In the genomic region with DNA sequence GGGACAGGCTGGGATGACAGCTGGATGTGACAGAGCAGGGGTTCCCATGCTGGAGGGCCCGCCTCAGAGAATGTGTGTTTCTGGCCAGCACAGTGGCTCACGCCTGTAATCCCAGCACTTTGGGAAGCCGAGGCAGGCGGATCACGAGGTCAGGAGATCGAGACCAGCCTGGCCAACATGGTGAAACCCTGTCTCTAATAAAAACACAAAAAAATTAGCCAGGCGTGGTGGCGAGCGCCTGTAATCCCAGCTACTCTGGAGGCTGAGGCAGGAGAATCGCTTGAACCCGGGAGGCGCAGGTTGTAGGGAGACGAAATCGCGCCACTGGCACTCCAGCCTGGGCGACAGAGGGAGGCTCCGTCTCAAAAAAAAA, we compare ENCODE assay signal across 8 cellular contexts.
DNase-seq lines count a peak whose midpoint lies in the region; ATAC-seq, FAIRE-seq and TF ChIP-seq lines count a peak whose summit lies in the region.
"Not testable (repeated sequence)": the region's sequence is repeated elsewhere in the genome, so short reads cannot be mapped to it uniquely, and the experiment has no call there.

No MANE protein-coding gene starts in this region.

- not testable (repeated sequence) for DNase-seq in CD14-positive monocyte (ENCODE audit: low spot score); T-helper 17 cell; endothelial cell (ENCODE audit: low spot score); keratinocyte (ENCODE audit: low read depth, low spot score); neural crest cell (ENCODE audit: low read depth, low spot score); stimulated activated naive CD8-positive, alpha-beta T cell treated with anti-CD3 and anti-CD28 coated beads, Interleukin-15, amount 100 ng/mL, for 72 hours
- peak; percentile 34 for DNase-seq in activated naive CD8-positive, alpha-beta T cell treated with anti-CD3 and anti-CD28 coated beads, Interleukin-2, amount 10 ng/mL, durations not matched to agents 7 days and 5 days

- peak overlapping the region; percentile 85 for H3K4me2 ChIP-seq in keratinocyte (ENCODE audit: control insufficient read depth, extremely low read depth, insufficient read depth, low read depth, low read length)

- peak overlapping the region; percentile 46 to 89 (median 79) for H3K27ac Mint-ChIP-seq in CD14-positive monocyte
- H3K27ac Mint-ChIP-seq in IgD-negative memory B cell = peak overlapping the region; percentile 85 to 98 (median 91)
- H3K27ac Mint-ChIP-seq in T-helper 17 cell = peak overlapping the region; percentile 86
- peak overlapping the region; percentile 96 for H3K27ac Mint-ChIP-seq in activated naive CD8-positive, alpha-beta T cell treated with anti-CD3 and anti-CD28 coated beads, Interleukin-2, amount 10 ng/mL, durations not matched to agents 7 days and 5 days
- H3K27ac Mint-ChIP-seq in endothelial cell (ENCODE audit: unreplicated experiment) = peak overlapping the region; percentile 89
- peak overlapping the region; percentile 85 for H3K27ac Mint-ChIP-seq in neural crest cell (ENCODE audit: unreplicated experiment)
- H3K27ac Mint-ChIP-seq in stimulated activated naive CD8-positive, alpha-beta T cell treated with anti-CD3 and anti-CD28 coated beads, Interleukin-15, amount 100 ng/mL, for 72 hours = peak overlapping the region; percentile 100

- not testable (repeated sequence) for H3K27me3 Mint-ChIP-seq in CD14-positive monocyte (ENCODE audit: low read depth in 3 of 3); IgD-negative memory B cell; T-helper 17 cell; activated naive CD8-positive, alpha-beta T cell treated with anti-CD3 and anti-CD28 coated beads, Interleukin-2, amount 10 ng/mL, durations not matched to agents 7 days and 5 days; neural crest cell (ENCODE audit: low read depth); stimulated activated naive CD8-positive, alpha-beta T cell treated with anti-CD3 and anti-CD28 coated beads, Interleukin-15, amount 100 ng/mL, for 72 hours
- peaks cover 14% of the 10 kb centered on the region for H3K27me3 Mint-ChIP-seq in endothelial cell (ENCODE audit: unreplicated experiment)

- H3K36me3 ChIP-seq in keratinocyte (ENCODE audit: control insufficient read depth in 2 of 2, extremely low read depth in 1 of 2, insufficient read depth in 2 of 2, low read length in 2 of 2) = not testable (repeated sequence)

- POLR2A ChIA-PET in activated naive CD8-positive, alpha-beta T cell treated with anti-CD3 and anti-CD28 coated beads, Interleukin-2, amount 10 ng/mL, durations not matched to agents 7 days and 5 days (lab: Charles Lee) = interaction anchor here (0.6 to 0.9 kb wide), 4 partner anchors 14 to 93 kb away, joined by 3 to 10 read pairs (median 4); a partner anchor contains a TSS

- intact Hi-C loops in CD14-positive monocyte (cut with micrococcal nuclease) = not testable (repeated sequence)

- not testable (repeated sequence) for FAIRE-seq in keratinocyte (lab: Jason Lieb, UNC)

- H3K9me3 ChIP-seq in T-helper 17 cell (ENCODE audit: control insufficient read depth, low read length, poor library complexity, severe bottlenecking); keratinocyte (ENCODE audit: control insufficient read depth, low read depth, low read length): not testable (repeated sequence)

- peak overlapping the region; percentile 40 for H3K27ac ChIP-seq in keratinocyte (ENCODE audit: control insufficient read depth, insufficient read depth, low read length)

- peaks cover 34% of the 10 kb centered on the region for H3K79me2 ChIP-seq in keratinocyte (ENCODE audit: control insufficient read depth, insufficient read depth, low read length)

- H3K4me1 Mint-ChIP-seq in CD14-positive monocyte (peaks cover 57% of the 10 kb centered on the region), IgD-negative memory B cell (peaks cover 13 to 18% (median 15%) of the 10 kb centered on the region in 3 donors), T-helper 17 cell (peaks cover 19% of the 10 kb centered on the region), neural crest cell (peaks cover 28% of the 10 kb centered on the region)
- peaks cover 17% of the 10 kb centered on the region for H3K4me1 Mint-ChIP-seq in activated naive CD8-positive, alpha-beta T cell treated with anti-CD3 and anti-CD28 coated beads, Interleukin-2, amount 10 ng/mL, durations not matched to agents 7 days and 5 days
- H3K4me1 Mint-ChIP-seq in endothelial cell (ENCODE audit: unreplicated experiment) = not testable (repeated sequence)
- H3K4me1 Mint-ChIP-seq in stimulated activated naive CD8-positive, alpha-beta T cell treated with anti-CD3 and anti-CD28 coated beads, Interleukin-15, amount 100 ng/mL, for 72 hours = peaks cover 38% of the 10 kb centered on the region

- peak overlapping the region; percentile 65 for H3K9ac ChIP-seq in keratinocyte (ENCODE audit: control insufficient read depth, extremely low read depth, insufficient read depth, low read length)

- not testable (repeated sequence) for ATAC-seq in T-helper 17 cell; activated naive CD8-positive, alpha-beta T cell treated with anti-CD3 and anti-CD28 coated beads, Interleukin-2, amount 10 ng/mL, durations not matched to agents 7 days and 5 days (ENCODE audit: low read depth); stimulated activated naive CD8-positive, alpha-beta T cell treated with anti-CD3 and anti-CD28 coated beads, Interleukin-15, amount 100 ng/mL, for 72 hours

- H3K4me3 Mint-ChIP-seq in CD14-positive monocyte = peak overlapping the region; percentile 75 to 96
- H3K4me3 Mint-ChIP-seq in IgD-negative memory B cell = peak overlapping the region; percentile 93 to 99 (median 95)
- peak overlapping the region; percentile 95 for H3K4me3 Mint-ChIP-seq in T-helper 17 cell
- peak overlapping the region; percentile 98 for H3K4me3 Mint-ChIP-seq in activated naive CD8-positive, alpha-beta T cell treated with anti-CD3 and anti-CD28 coated beads, Interleukin-2, amount 10 ng/mL, durations not matched to agents 7 days and 5 days
- peak overlapping the region; percentile 90 for H3K4me3 Mint-ChIP-seq in endothelial cell (ENCODE audit: unreplicated experiment)
- H3K4me3 Mint-ChIP-seq in neural crest cell = peak overlapping the region; percentile 95
- H3K4me3 Mint-ChIP-seq in stimulated activated naive CD8-positive, alpha-beta T cell treated with anti-CD3 and anti-CD28 coated beads, Interleukin-15, amount 100 ng/mL, for 72 hours = peak overlapping the region; percentile 99 to 100

- peak overlapping the region; percentile 88 for H2AFZ ChIP-seq in keratinocyte (ENCODE audit: control insufficient read depth, low read length)

- dilution Hi-C loops in keratinocyte (cut with MboI; ENCODE audit: extremely low pct_ligation_motif_present, low sequenced_read_pairs) = not testable (repeated sequence)

- H3K4me1 ChIP-seq in keratinocyte (ENCODE audit: control insufficient read depth, extremely low read depth, insufficient read depth, low read length) = not testable (repeated sequence)

- not testable (repeated sequence) for H3K36me3 Mint-ChIP-seq in CD14-positive monocyte; IgD-negative memory B cell; T-helper 17 cell (ENCODE audit: low read depth); neural crest cell (ENCODE audit: low read depth)
- H3K36me3 Mint-ChIP-seq in activated naive CD8-positive, alpha-beta T cell treated with anti-CD3 and anti-CD28 coated beads, Interleukin-2, amount 10 ng/mL, durations not matched to agents 7 days and 5 days = peaks cover 11% of the 10 kb centered on the region
- H3K36me3 Mint-ChIP-seq in endothelial cell (ENCODE audit: low read depth, unreplicated experiment) = peaks cover 12% of the 10 kb centered on the region

- TF ChIP-seq CTCF in CD14-positive monocyte (IDR thresholded peaks at IDR 0.05); endothelial cell (IDR thresholded peaks at IDR 0.05; ENCODE audit: unreplicated experiment); keratinocyte (optimal IDR thresholded peaks at IDR 0.05 in 1 of 3, IDR thresholded peaks at IDR 0.05 in 1 of 3, conservative IDR thresholded peaks at IDR 0.05 in 1 of 3; ENCODE audit: extremely low read depth in 1 of 3, insufficient read depth in 2 of 3, low read length in 3 of 3); neural crest cell (conservative IDR thresholded peaks at IDR 0.05): not testable (repeated sequence)

- H3K9me1 ChIP-seq in keratinocyte (ENCODE audit: control insufficient read depth, extremely low read depth, insufficient read depth, low read length) = not testable (repeated sequence)

- H3K4me3 ChIP-seq in keratinocyte (ENCODE audit: control insufficient read depth in 2 of 3, extremely low read depth in 1 of 3, insufficient read depth in 2 of 3, low read depth in 1 of 3, low read length in 3 of 3) = peak overlapping the region in 2 of 3 experiments; percentile 29 to 71

- H3K9me3 Mint-ChIP-seq in CD14-positive monocyte; IgD-negative memory B cell; activated naive CD8-positive, alpha-beta T cell treated with anti-CD3 and anti-CD28 coated beads, Interleukin-2, amount 10 ng/mL, durations not matched to agents 7 days and 5 days; endothelial cell (ENCODE audit: unreplicated experiment); neural crest cell; stimulated activated naive CD8-positive, alpha-beta T cell treated with anti-CD3 and anti-CD28 coated beads, Interleukin-15, amount 100 ng/mL, for 72 hours: not testable (repeated sequence)

- not testable (repeated sequence) for H4K20me1 ChIP-seq in keratinocyte (ENCODE audit: control insufficient read depth, extremely low read depth, insufficient read depth, low read length)

- not testable (repeated sequence) for H3K27me3 ChIP-seq in keratinocyte (ENCODE audit: control insufficient read depth, extremely low read depth, insufficient read depth, low read length)
